Comparison of ENCODE assay signal across 1 cellular context in genomic region chr1:178726545-178726944, GRCh38.
TF ChIP-seq lines count a peak whose summit lies in the region.

No MANE protein-coding gene starts in this region.

TF ChIP-seq in H1, 55 proteins besides CTCF, POLR2A, EP300 and RAD21:
- no peak for TF ChIP-seq E2F6 (IDR thresholded peaks at IDR 0.05)
- no peak for TF ChIP-seq YY1 (IDR thresholded peaks at IDR 0.05; ENCODE audit: low read depth, low read length)
TF ChIP-seq in H1: peak in this region for 0.
